22 cellular contexts compared by ENCODE assay signal in the genomic region with DNA sequence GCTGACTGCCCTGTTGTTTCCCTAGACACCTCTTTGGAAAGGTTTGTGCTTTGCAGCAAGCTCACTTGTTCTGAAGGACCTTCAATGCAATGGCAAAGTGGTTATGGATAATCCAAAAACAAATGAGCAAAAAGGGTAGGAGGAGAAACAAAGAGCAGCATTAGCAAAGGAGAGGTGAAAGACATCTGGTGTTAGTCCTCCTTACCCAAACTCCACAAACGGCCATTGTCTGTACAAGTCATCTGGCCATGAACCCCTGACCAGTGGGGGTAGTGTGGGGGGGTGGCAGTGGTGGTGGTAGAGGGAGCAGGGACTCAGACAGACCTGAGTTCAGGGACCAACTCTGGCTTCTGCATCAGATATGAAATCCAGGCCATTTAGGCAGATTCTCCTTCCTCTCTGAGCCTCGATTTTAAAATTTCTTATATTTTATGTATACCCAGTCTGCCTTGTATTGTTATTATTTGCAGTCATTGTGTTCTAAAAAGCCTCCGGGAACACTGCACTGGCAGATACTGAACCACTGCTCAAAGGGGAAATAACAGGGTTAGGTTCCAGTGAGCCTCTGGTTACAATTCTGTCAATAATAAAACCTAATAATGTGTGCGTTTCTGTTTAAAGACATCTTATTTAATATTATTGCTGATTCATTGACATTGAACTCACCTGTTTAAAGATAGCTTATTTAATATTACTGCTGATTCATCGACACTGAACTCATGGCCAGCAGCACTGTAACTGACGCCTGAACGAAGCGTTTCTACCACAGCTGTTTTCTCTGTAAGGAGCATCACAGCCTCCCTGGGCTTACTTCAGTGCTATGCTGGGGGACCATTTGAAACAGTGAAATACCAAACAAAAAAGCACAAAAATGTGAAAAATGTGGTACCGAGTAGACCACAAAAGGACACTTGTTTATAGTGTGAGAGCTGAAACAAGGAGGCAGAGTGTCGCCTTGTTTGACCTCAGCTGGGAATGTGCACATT.
DNase-seq lines count a peak whose midpoint lies in the region; ATAC-seq and TF ChIP-seq lines count a peak whose summit lies in the region.
"Had no signal": no experiment of that assay in that cellular context is flagged by ENCODE, and none has a peak within 500 bp of the region (broad histone marks: within the 10 kb centered on the region; RNA-seq: fewer than 3 reads in every experiment).

No MANE protein-coding gene starts in this region.

- H3K4me1 ChIP-seq in SK-N-SH (ENCODE audit: control insufficient read depth in 1 of 2, insufficient read depth in 2 of 2, low read depth in 1 of 2, low read length in 1 of 2) (peaks cover 6 to 8% of the 10 kb centered on the region in 2 experiments; a peak in 2 of 4 replicates), adipocyte (ENCODE audit: control insufficient read depth, insufficient read depth, low read length) (peaks cover 9% of the 10 kb centered on the region), esophagus muscularis mucosa (no peaks in the 10 kb centered on the region)
- H3K4me1 ChIP-seq: heart right ventricle, prostate gland had no signal

- TF ChIP-seq EP300 in SK-N-SH (IDR thresholded peaks at IDR 0.05; ENCODE audit: borderline replicate concordance in 1 of 2, low read depth in 1 of 2, low read length in 1 of 2) (no peak), esophagus muscularis mucosa (IDR thresholded peaks at IDR 0.05) (no peak)

- DNase-seq in SK-N-SH (no peak), adipocyte (ENCODE audit: low read depth) (peak; percentile 71), iris pigment epithelial cell (ENCODE audit: low read depth) (peak; percentile 76), HuH-7.5 (ENCODE audit: low spot score) (no peak), COLO829 (ENCODE audit: low spot score) (no peak), esophagus muscularis mucosa (ENCODE audit: extremely low spot score) (no peak), SKM-1 (lab: John Stamatoyannopoulos, UW; ENCODE audit: unreplicated experiment) (no peak)
- DNase-seq: 8988T; activated B cell treated with CpG ODN at 0.5 μM for 24 hours; activated CD8-positive, alpha-beta T cell treated with anti-CD3 and anti-CD28 coated beads, Interleukin-2, amount 10 ng/mL, durations not matched to agents 7 days and 5 days; activated naive CD8-positive, alpha-beta T cell treated with anti-CD3 and anti-CD28 coated beads for 36 hours; activated T-cell treated with anti-CD3 and anti-CD28 coated beads, Interleukin-2, amount 50 U/mL, for 4 hours; CD4-positive, CD25-positive, alpha-beta regulatory T cell; heart right ventricle; kidney; naive thymus-derived CD8-positive, alpha-beta T cell; NCI-H1694 treated with DMSO at 0.1 percent for 48 hours; NCI-H446 treated with DMSO at 0.1 percent for 48 hours; stimulated activated CD4-positive, alpha-beta T cell treated with anti-CD3 and anti-CD28 coated beads, Interleukin-12 subunit alpha, Interleukin-12 subunit beta, amount 100 ng/mL, for 4 hours; T-helper 17 cell had no signal

- ATAC-seq in SK-N-SH treated with all-trans-retinoic acid at 6 μM for 48 hours, result peak; percentile 30; the same call in 1 of the 3 replicates
- ATAC-seq: activated CD8-positive, alpha-beta T cell treated with anti-CD3 and anti-CD28 coated beads, Interleukin-2, amount 10 ng/mL, durations not matched to agents 7 days and 5 days; activated T-cell treated with anti-CD3 and anti-CD28 coated beads, Interleukin-2, amount 50 U/mL, for 4 hours; heart right ventricle; naive thymus-derived CD8-positive, alpha-beta T cell; T-helper 17 cell had no signal

- no peak overlapping the region for H2AFZ ChIP-seq in SK-N-SH (ENCODE audit: low read depth)

- H3K27me3 ChIP-seq in SK-N-SH (ENCODE audit: insufficient read depth) (no peaks in the 10 kb centered on the region), adipocyte (replicated peaks; ENCODE audit: control insufficient read depth, insufficient read depth, low read length) (no peaks in the 10 kb centered on the region), esophagus muscularis mucosa (no peaks in the 10 kb centered on the region)

- TF ChIP-seq CTCF in SK-N-SH (IDR thresholded peaks at IDR 0.05) (no peak), esophagus muscularis mucosa (IDR thresholded peaks at IDR 0.05) (no peak)

- H3K9me3 ChIP-seq in SK-N-SH, result no peaks in the 10 kb centered on the region
- no peaks in the 10 kb centered on the region for H3K9me3 ChIP-seq in adipocyte (ENCODE audit: control insufficient read depth, low read length)
- no peaks in the 10 kb centered on the region for H3K9me3 ChIP-seq in esophagus muscularis mucosa
- H3K9me3 ChIP-seq: heart right ventricle, prostate gland had no signal

- 72% methylated on average over 10 of the region's 10 CpGs for WGBS in SK-N-SH (ENCODE audit: low lambda C conversion rate)
- 57% methylated on average over 10 of the region's 10 CpGs for WGBS in esophagus muscularis mucosa

- no peak for TF ChIP-seq POLR2A in esophagus muscularis mucosa (IDR thresholded peaks at IDR 0.05; ENCODE audit: low read depth)

- H4K20me1 ChIP-seq in SK-N-SH (ENCODE audit: insufficient read depth), result no peaks in the 10 kb centered on the region

- H3K79me2 ChIP-seq in SK-N-SH (ENCODE audit: insufficient read depth), result no peaks in the 10 kb centered on the region

- H3K9ac ChIP-seq in SK-N-SH (no peak overlapping the region), adipocyte (ENCODE audit: low read length) (no peak overlapping the region)

- no peak for TF ChIP-seq RAD21 in SK-N-SH (IDR thresholded peaks at IDR 0.05; ENCODE audit: low read length)

- no peaks in the 10 kb centered on the region for H3F3A ChIP-seq in SK-N-SH (replicated peaks; ENCODE audit: insufficient read depth)

- POLR2A ChIA-PET in SK-N-SH (lab: Yijun Ruan, JAX), result no interaction called here

- H3K27ac ChIP-seq in SK-N-SH (ENCODE audit: low read depth in 2 of 2, low read length in 1 of 2) (no peak overlapping the region), esophagus muscularis mucosa (replicated peaks in 1 of 4) (peak overlapping the region in 1 of 4 donors; percentile 12)
- H3K27ac ChIP-seq: heart right ventricle, prostate gland had no signal

- CTCF ChIA-PET in SK-N-SH (lab: Yijun Ruan, JAX), result interaction anchor here (1.1 to 1.9 kb wide), 5 partner anchors 11 to 56 kb away, joined by 3 to 4 read pairs (median 4); no protein-coding TSS in a partner anchor

- H3K36me3 ChIP-seq in SK-N-SH (replicated peaks in 1 of 2; ENCODE audit: control insufficient read depth in 1 of 2, insufficient read depth in 2 of 2, low read length in 1 of 2), result no peaks in the 10 kb centered on the region
- H3K36me3 ChIP-seq in adipocyte (ENCODE audit: control insufficient read depth, insufficient read depth, low read length, severe bottlenecking), result no peaks in the 10 kb centered on the region
- no peaks in the 10 kb centered on the region for H3K36me3 ChIP-seq in esophagus muscularis mucosa
- H3K36me3 ChIP-seq: heart right ventricle, prostate gland had no signal

- intact Hi-C loops in esophagus muscularis mucosa (cut with DNase I), result no loop called here

- no peaks in the 10 kb centered on the region for H3K9me2 ChIP-seq in SK-N-SH

- no peak overlapping the region for H3K4me2 ChIP-seq in SK-N-SH

- H3K4me3 ChIP-seq in SK-N-SH (ENCODE audit: low read depth in 2 of 2, low read length in 1 of 2), result no peak overlapping the region
- no peak overlapping the region for H3K4me3 ChIP-seq in adipocyte (ENCODE audit: low read length)
- H3K4me3 ChIP-seq in esophagus muscularis mucosa, result no peak overlapping the region
- H3K4me3 ChIP-seq: heart right ventricle, prostate gland had no signal

TF ChIP-seq in SK-N-SH treated with all-trans-retinoic acid at 6 μM for 48 hours, 23 proteins besides CTCF, POLR2A, EP300 and RAD21:
- TF ChIP-seq ZFP30 (CRISPR knock-in tag; IDR thresholded peaks at IDR 0.05) (no peak), BACH2 (CRISPR knock-in tag; IDR thresholded peaks at IDR 0.05; ENCODE audit: borderline replicate concordance) (no peak), GLIS3 (CRISPR knock-in tag; IDR thresholded peaks at IDR 0.05) (no peak), ZNF70 (CRISPR knock-in tag; IDR thresholded peaks at IDR 0.05) (no peak), SNAI2 (CRISPR knock-in tag; IDR thresholded peaks at IDR 0.05) (no peak), ESRRG (CRISPR knock-in tag; IDR thresholded peaks at IDR 0.05) (no peak), RARB (CRISPR knock-in tag; IDR thresholded peaks at IDR 0.05) (no peak), PPARA (CRISPR knock-in tag; IDR thresholded peaks at IDR 0.05; ENCODE audit: borderline replicate concordance) (no peak)

TF ChIP-seq in SK-N-SH, 30 proteins besides CTCF, POLR2A, EP300 and RAD21 (continues in another document):
- TF ChIP-seq TEAD4 (IDR thresholded peaks at IDR 0.05; ENCODE audit: borderline replicate concordance, insufficient read depth), result no peak
- TF ChIP-seq, protein P1, sequence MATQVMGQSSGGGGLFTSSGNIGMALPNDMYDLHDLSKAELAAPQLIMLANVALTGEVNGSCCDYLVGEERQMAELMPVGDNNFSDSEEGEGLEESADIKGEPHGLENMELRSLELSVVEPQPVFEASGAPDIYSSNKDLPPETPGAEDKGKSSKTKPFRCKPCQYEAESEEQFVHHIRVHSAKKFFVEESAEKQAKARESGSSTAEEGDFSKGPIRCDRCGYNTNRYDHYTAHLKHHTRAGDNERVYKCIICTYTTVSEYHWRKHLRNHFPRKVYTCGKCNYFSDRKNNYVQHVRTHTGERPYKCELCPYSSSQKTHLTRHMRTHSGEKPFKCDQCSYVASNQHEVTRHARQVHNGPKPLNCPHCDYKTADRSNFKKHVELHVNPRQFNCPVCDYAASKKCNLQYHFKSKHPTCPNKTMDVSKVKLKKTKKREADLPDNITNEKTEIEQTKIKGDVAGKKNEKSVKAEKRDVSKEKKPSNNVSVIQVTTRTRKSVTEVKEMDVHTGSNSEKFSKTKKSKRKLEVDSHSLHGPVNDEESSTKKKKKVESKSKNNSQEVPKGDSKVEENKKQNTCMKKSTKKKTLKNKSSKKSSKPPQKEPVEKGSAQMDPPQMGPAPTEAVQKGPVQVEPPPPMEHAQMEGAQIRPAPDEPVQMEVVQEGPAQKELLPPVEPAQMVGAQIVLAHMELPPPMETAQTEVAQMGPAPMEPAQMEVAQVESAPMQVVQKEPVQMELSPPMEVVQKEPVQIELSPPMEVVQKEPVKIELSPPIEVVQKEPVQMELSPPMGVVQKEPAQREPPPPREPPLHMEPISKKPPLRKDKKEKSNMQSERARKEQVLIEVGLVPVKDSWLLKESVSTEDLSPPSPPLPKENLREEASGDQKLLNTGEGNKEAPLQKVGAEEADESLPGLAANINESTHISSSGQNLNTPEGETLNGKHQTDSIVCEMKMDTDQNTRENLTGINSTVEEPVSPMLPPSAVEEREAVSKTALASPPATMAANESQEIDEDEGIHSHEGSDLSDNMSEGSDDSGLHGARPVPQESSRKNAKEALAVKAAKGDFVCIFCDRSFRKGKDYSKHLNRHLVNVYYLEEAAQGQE (IDR thresholded peaks at IDR 0.05; ENCODE audit: low read depth, low read length), result no peak
- no peak for TF ChIP-seq TAF1 (IDR thresholded peaks at IDR 0.05; ENCODE audit: borderline replicate concordance, low read depth, low read length)
- no peak for TF ChIP-seq MXI1 (IDR thresholded peaks at IDR 0.05; ENCODE audit: low read depth, low read length)
- no peak for TF ChIP-seq EZH2phosphoT487 (IDR thresholded peaks at IDR 0.05; ENCODE audit: borderline replicate concordance, low read depth)
- no peak for TF ChIP-seq FOXJ3 (CRISPR knock-in tag; IDR thresholded peaks at IDR 0.05)
- no peak for TF ChIP-seq RFX5 (IDR thresholded peaks at IDR 0.05; ENCODE audit: low read length)
- TF ChIP-seq RXRA (IDR thresholded peaks at IDR 0.05; ENCODE audit: borderline replicate concordance, low read depth), result no peak

Comparison
In these comparisons a context has a peak if more than half of its experiments do, and no peak if none do; other contexts are left out.
1. DNase-seq: peak in adipocyte (single experiment) and iris pigment epithelial cell (single experiment); none in SK-N-SH (single experiment), HuH-7.5 (single experiment), COLO829 (single experiment), esophagus muscularis mucosa (single experiment) and SKM-1 (single experiment).